26 cellular contexts compared by ENCODE assay signal in the genomic region with DNA sequence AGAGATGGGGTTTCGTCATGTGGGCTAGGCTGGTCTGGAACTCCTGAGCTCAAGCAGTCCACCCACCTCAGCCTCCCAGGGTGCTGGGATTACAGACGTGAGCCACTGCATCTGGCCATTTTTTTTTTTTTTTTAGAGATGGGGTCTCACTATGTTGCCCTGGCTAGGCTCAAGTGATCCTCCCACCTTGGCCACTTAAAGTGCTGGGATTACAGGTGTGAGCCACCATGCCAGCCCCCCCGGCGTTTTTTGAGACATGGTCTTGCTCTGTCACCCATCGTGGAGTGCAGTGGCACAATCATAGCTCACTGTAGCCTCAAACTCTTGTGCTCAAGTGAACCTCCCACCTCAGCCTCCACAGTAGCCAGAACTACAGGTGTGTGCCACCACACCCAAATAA. TPM values are rescaled to one million over a fixed set of nuclear protein-coding genes. Genes with fewer than 3 reads are reported as not detected.
"Had no signal": no experiment of that assay in that cellular context is flagged by ENCODE, and none has a peak within 500 bp of the region (broad histone marks: within the 10 kb centered on the region; RNA-seq: fewer than 3 reads in every experiment).

No MANE protein-coding gene starts in this region.

- ATAC-seq: left colon; left lung; lower lobe of right lung; natural killer cell; right cardiac atrium; sciatic nerve; stimulated activated naive B cell treated with anti-CD40 and anti-IgM and Interleukin-4, amounts not matched to agents 10 μg/mL and 1 μg/mL and 100 μg/mL, for 72 hours; stimulated activated naive CD8-positive, alpha-beta T cell treated with anti-CD3 and anti-CD28 coated beads, Interleukin-15, Interleukin-2, amounts not matched to agents 100 U/mL and 50 U/mL, for 24 hours had no signal

- H3K9me3 ChIP-seq: left lung, lower lobe of right lung, ovary, suprapubic skin, thoracic aorta, tibial artery, uterus had no signal

- H3K27ac ChIP-seq: left lung, lower lobe of right lung, ovary, skin epidermis, suprapubic skin, thoracic aorta, tibial artery, uterus had no signal

- H3K4me1 ChIP-seq: left lung, lower lobe of right lung, suprapubic skin, tibial artery, uterus had no signal

- H3K27me3 ChIP-seq: left lung, ovary, suprapubic skin, tibial artery, uterus had no signal

- H3K36me3 ChIP-seq: left lung, lower lobe of right lung, ovary, suprapubic skin, thoracic aorta, tibial artery, uterus had no signal

- FAIRE-seq: keratinocyte had no signal

- DNase-seq: hippocampal formation; kidney glomerular epithelial cell; left colon; left lung; lower lobe of right lung; mammary epithelial cell; mesenchymal stem cell; naive B cell; natural killer cell; right cardiac atrium; stimulated activated CD4-positive, alpha-beta T cell treated with anti-CD3 and anti-CD28 coated beads, Interleukin-12 subunit alpha, Interleukin-12 subunit beta, amount 100 ng/mL, for 4 hours; stimulated activated CD4-positive, alpha-beta T cell treated with anti-CD3 and anti-CD28 coated beads, Interleukin-15, amount 100 ng/mL, for 24 hours; stimulated activated CD4-positive, alpha-beta T cell treated with anti-CD3 and anti-CD28 coated beads, Interleukin-2, amount 100 ng/mL, for 24 hours; stimulated activated CD4-positive, alpha-beta T cell treated with anti-CD3 and anti-CD28 coated beads, Interleukin-4, amount 100 ng/mL, for 1 hour; stimulated activated naive B cell treated with anti-CD40 and anti-IgM and Interleukin-4, amounts not matched to agents 10 μg/mL and 1 μg/mL and 100 μg/mL, for 72 hours; stimulated activated naive CD8-positive, alpha-beta T cell treated with anti-CD3 and anti-CD28 coated beads, Interleukin-15, Interleukin-2, amounts not matched to agents 100 U/mL and 50 U/mL, for 24 hours; trophoblast cell; uterus had no signal

- H3K4me3 ChIP-seq: left lung, lower lobe of right lung, ovary, skin epidermis, suprapubic skin, thoracic aorta, tibial artery, uterus had no signal

RNA-seq across cellular contexts. Expression of a gene that starts 45.6 kb away (rescaled TPM):
- total RNA-seq: pulmonary artery endothelial cell had no signal
- polyA plus RNA-seq: keratinocyte, mammary epithelial cell had no signal
